ENCODE assay signal across 14 cellular contexts in the genomic region with DNA sequence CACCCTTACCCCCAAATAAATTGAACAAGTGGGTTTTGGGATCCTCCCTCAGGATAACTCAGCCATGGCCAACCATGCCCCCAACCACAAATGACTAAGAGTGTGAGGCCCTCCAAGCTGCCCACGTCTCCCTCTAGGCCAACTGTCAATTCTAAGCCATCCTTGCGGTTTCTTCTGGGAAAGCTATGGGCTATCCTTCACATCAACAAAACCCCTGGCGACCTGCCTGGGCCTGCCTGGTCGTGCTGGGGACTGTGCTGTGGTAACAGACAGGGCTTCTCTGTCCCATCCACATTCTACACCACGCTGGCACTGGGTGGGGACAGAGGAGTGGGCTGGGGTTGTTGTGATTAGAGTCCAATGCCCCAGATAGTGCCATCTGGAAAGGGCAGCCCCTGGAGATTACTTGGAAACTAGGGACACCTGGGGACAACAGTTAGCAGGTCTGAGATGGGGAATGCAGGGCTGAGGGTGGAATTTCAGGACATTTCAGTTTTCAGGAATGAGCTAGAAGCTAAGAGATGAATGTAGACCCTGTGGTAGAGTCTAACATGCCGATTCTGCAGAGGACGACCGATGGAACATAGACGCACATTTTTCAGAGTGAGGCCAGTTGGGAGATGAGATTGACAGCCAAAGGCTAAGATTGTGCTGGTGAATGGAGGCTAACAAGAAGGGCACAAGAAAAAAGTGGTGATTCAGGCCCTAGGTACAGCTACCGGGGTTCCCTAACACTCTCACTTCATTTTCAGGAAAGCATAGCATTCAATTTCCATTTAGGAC.
A peak's percentile ranks its signal among the peaks of the same experiment; 100 is the strongest.
DNase-seq lines count a peak whose midpoint lies in the region; ATAC-seq and TF ChIP-seq lines count a peak whose summit lies in the region.
"Had no signal": no experiment of that assay in that cellular context is flagged by ENCODE, and none has a peak within 500 bp of the region (broad histone marks: within the 10 kb centered on the region; RNA-seq: fewer than 3 reads in every experiment).

No MANE protein-coding gene starts in this region.

- H3K36me3 Mint-ChIP-seq in activated CD4-positive, alpha-beta memory T cell treated with anti-CD3 and anti-CD28 coated beads, Interleukin-2, amount 10 ng/mL, durations not matched to agents 7 days and 5 days (ENCODE audit: low read depth) = no peaks in the 10 kb centered on the region

- no peak for TF ChIP-seq CTCF in astrocyte of the spinal cord (IDR thresholded peaks at IDR 0.05; ENCODE audit: low read depth, low read length)
- TF ChIP-seq CTCF in ovary (IDR thresholded peaks at IDR 0.05) = no peak

- WGBS in ovary, 3 donors = 84 to 90% (median 87%) methylated on average over 10 of the region's 10 CpGs

- H3K27ac ChIP-seq in ovary = no peak overlapping the region
- H3K27ac ChIP-seq: C4-2B, testis had no signal

- no peak overlapping the region for H3K27ac Mint-ChIP-seq in activated CD4-positive, alpha-beta memory T cell treated with anti-CD3 and anti-CD28 coated beads, Interleukin-2, amount 10 ng/mL, durations not matched to agents 7 days and 5 days
- H3K27ac Mint-ChIP-seq: GM23338; T-helper 2 cell treated with Interferon-gamma antibody and Interleukin-4, amounts not matched to agents 5 μg/mL and 100 μg/mL, for 36 hours had no signal

- peak; percentile 99 for DNase-seq in DMS79 (lab: John Stamatoyannopoulos, UW)
- peak; percentile 37 for DNase-seq in astrocyte of the spinal cord (ENCODE audit: low read depth, low spot score)
- peak; percentile 71 for DNase-seq in myocyte (ENCODE audit: low read depth)
- DNase-seq in ovary = no peak
- DNase-seq in T-helper 9 cell = no peak
- no peak for DNase-seq in activated CD4-positive, alpha-beta memory T cell treated with anti-CD3 and anti-CD28 coated beads, Interleukin-2, amount 10 ng/mL, durations not matched to agents 7 days and 5 days
- DNase-seq: cerebellar nuclear complex; stimulated activated CD4-positive, alpha-beta T cell treated with anti-CD3 and anti-CD28 coated beads, Interleukin-4, amount 100 ng/mL, for 1 hour had no signal

- no peaks in the 10 kb centered on the region for H3K4me1 ChIP-seq in ovary (ENCODE audit: insufficient read depth)
- H3K4me1 ChIP-seq: testis had no signal

- H3K9me3 Mint-ChIP-seq in activated CD4-positive, alpha-beta memory T cell treated with anti-CD3 and anti-CD28 coated beads, Interleukin-2, amount 10 ng/mL, durations not matched to agents 7 days and 5 days = peaks cover 3% of the 10 kb centered on the region
- H3K9me3 Mint-ChIP-seq: GM23338; T-helper 2 cell treated with Interferon-gamma antibody and Interleukin-4, amounts not matched to agents 5 μg/mL and 100 μg/mL, for 36 hours had no signal

- H3K4me3 Mint-ChIP-seq in activated CD4-positive, alpha-beta memory T cell treated with anti-CD3 and anti-CD28 coated beads, Interleukin-2, amount 10 ng/mL, durations not matched to agents 7 days and 5 days = no peak overlapping the region
- H3K4me3 Mint-ChIP-seq: GM23338; T-helper 2 cell treated with Interferon-gamma antibody and Interleukin-4, amounts not matched to agents 5 μg/mL and 100 μg/mL, for 36 hours had no signal

- H3K9me3 ChIP-seq in ovary = no peaks in the 10 kb centered on the region
- H3K9me3 ChIP-seq: testis had no signal

- peak; percentile 38 for ATAC-seq in HG03432 (IDR thresholded peaks at IDR 0.05; ENCODE audit: unreplicated experiment)
- no peak for ATAC-seq in GM19467 (IDR thresholded peaks at IDR 0.05; ENCODE audit: unreplicated experiment)
- ATAC-seq: GM23338 had no signal

- no peak for TF ChIP-seq EP300 in ovary (IDR thresholded peaks at IDR 0.05)

- POLR2A ChIA-PET in activated CD4-positive, alpha-beta memory T cell treated with anti-CD3 and anti-CD28 coated beads, Interleukin-2, amount 10 ng/mL, durations not matched to agents 7 days and 5 days (lab: Charles Lee) = no interaction called here

- CTCF ChIA-PET in activated CD4-positive, alpha-beta memory T cell treated with anti-CD3 and anti-CD28 coated beads, Interleukin-2, amount 10 ng/mL, durations not matched to agents 7 days and 5 days (lab: Charles Lee) = no interaction called here

- no peaks in the 10 kb centered on the region for H3K36me3 ChIP-seq in ovary

- in situ Hi-C loops in astrocyte of the spinal cord (cut with HindIII; ENCODE audit: low sequenced_read_pairs) = no loop called here

- TF ChIP-seq POLR2A in ovary (IDR thresholded peaks at IDR 0.05) = no peak

- H3K4me1 Mint-ChIP-seq in activated CD4-positive, alpha-beta memory T cell treated with anti-CD3 and anti-CD28 coated beads, Interleukin-2, amount 10 ng/mL, durations not matched to agents 7 days and 5 days = peaks cover 4% of the 10 kb centered on the region

- peaks cover 14% of the 10 kb centered on the region for H3K27me3 Mint-ChIP-seq in activated CD4-positive, alpha-beta memory T cell treated with anti-CD3 and anti-CD28 coated beads, Interleukin-2, amount 10 ng/mL, durations not matched to agents 7 days and 5 days

- intact Hi-C loops in ovary (cut with DNase I) = no loop called here

- H3K4me3 ChIP-seq in astrocyte of the spinal cord (ENCODE audit: low read depth, low read length) (no peak overlapping the region), ovary (no peak overlapping the region)
- H3K4me3 ChIP-seq: GM23338 had no signal

- H3K27me3 ChIP-seq in ovary = no peaks in the 10 kb centered on the region
- H3K27me3 ChIP-seq: testis had no signal

Comparison
In these comparisons a context has a peak if more than half of its experiments do, and no peak if none do; other contexts are left out.
1. DNase-seq: peak in DMS79 (single experiment), astrocyte of the spinal cord (single experiment) and myocyte (single experiment); none in ovary (0 of 5), T-helper 9 cell (single experiment) and activated CD4-positive, alpha-beta memory T cell treated with anti-CD3 and anti-CD28 coated beads, Interleukin-2, amount 10 ng/mL, durations not matched to agents 7 days and 5 days (single experiment).